In the genomic region with DNA sequence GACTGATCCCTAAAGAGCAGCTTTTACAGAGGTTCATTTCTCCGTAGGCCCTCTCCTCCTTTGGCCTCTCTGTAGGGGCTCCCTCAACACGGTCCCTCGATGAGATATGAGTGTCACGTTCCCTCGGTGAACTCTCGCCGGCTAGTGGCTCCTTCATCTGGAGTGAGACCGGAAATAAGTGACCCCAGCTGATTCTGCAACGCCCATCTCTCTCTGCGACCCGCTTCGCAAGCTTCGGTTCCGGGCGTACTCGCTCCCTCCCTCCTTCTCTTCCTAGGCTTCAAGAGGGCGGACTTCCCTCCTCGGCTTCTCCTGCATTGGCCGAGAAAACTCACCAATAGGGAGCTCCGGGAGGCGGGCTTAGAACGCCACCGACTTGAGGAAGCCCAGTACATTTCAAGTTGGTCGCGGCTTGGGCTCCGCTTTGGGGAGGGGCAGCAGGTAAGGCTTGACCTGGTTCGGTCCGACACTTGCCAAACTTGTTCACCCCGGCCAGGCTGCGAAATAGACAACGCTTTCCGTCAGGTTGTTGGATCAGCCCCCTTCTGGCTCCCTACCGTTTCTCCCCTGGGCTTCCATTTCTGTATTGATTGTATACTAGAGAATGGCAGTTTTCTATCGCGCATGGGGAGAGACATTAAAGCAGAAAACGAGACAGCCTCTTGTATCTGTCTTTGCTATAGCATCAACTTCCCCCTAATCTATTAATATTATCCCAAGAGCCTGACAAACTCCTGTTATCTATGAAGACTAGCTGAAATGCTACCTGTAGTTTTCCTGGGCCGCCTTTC, we compare ENCODE assay signal across 8 cellular contexts. TPM values are rescaled to one million over a fixed set of nuclear protein-coding genes. Genes with fewer than 3 reads are reported as not detected.
DNase-seq lines count a peak whose midpoint lies in the region; ATAC-seq and TF ChIP-seq lines count a peak whose summit lies in the region.

TSS of gene ANKRD34A (minus strand) at position 248 of the 791 bp plus-strand sequence. CDS start 2,816 bp downstream, outside the sequence.
TSS of gene POLR3GL (plus strand) at position 363 of the 791 bp plus-strand sequence. CDS start 10,176 bp downstream, outside the sequence.

- H3K27ac ChIP-seq in ovary (peak within 1 kb of the TSS; percentile 59 to 87), thyroid gland (peak within 1 kb of the TSS; percentile 75 to 98 (median 87))

- ATAC-seq in HG02588 (IDR thresholded peaks at IDR 0.05; ENCODE audit: unreplicated experiment) (peak; percentile 89), SK-N-SH treated with all-trans-retinoic acid at 6 μM for 48 hours (peak; percentile 86), Right ventricle myocardium superior (ENCODE audit: poor library complexity) (peak; percentile 84)
- ATAC-seq in activated naive CD4-positive, alpha-beta T cell treated with anti-CD3 and anti-CD28 coated beads, Interleukin-2, amount 50 U/mL, for 72 hours = peak; percentile 89 to 91

- peak within 1 kb of the TSS; percentile 83 to 86 for H3K27ac Mint-ChIP-seq in activated naive CD4-positive, alpha-beta T cell treated with anti-CD3 and anti-CD28 coated beads, Interleukin-2, amount 50 U/mL, for 72 hours

- intact Hi-C loops in Right ventricle myocardium superior (cut with DNase I) (no loop called here), ovary (cut with DNase I) (loop anchor here in 3 of 4 donors (5.0 kb wide), 2 partner anchors 37 to 47 kb away; partner anchors contain the start of genes PEX11B (in 2 of the 3) and RBM8A (in 1 of the 3)), thyroid gland (cut with DNase I) (loop anchor here (10.0 kb wide), 1 partner anchor 50 kb away; no protein-coding TSS in a partner anchor)

- H3K36me3 Mint-ChIP-seq in activated naive CD4-positive, alpha-beta T cell treated with anti-CD3 and anti-CD28 coated beads, Interleukin-2, amount 50 U/mL, for 72 hours = peaks cover 11 to 20% of the 10 kb centered on the region in 2 donors

- DNase-seq in GM10266 (ENCODE audit: extremely low spot score) = peak; percentile 92
- peak; percentile 87 for DNase-seq in NCI-H1048 (lab: John Stamatoyannopoulos, UW)
- DNase-seq in activated naive CD4-positive, alpha-beta T cell treated with anti-CD3 and anti-CD28 coated beads, Interleukin-2, amount 50 U/mL, for 72 hours (ENCODE audit: low spot score in 2 of 2) = peak; percentile 85 to 91
- DNase-seq in Right ventricle myocardium superior = peak; percentile 98
- DNase-seq in ovary = peak; percentile 93 to 96 (median 95)
- DNase-seq in thyroid gland = peak; percentile 99 to 100

- no peak for TF ChIP-seq CTCF in GM10266 (IDR thresholded peaks at IDR 0.05; ENCODE audit: control insufficient read depth, insufficient read depth, low read depth, missing control alignments)
- no peak for TF ChIP-seq CTCF in ovary (IDR thresholded peaks at IDR 0.05)
- TF ChIP-seq CTCF in thyroid gland (IDR thresholded peaks at IDR 0.05) = no peak

- TF ChIP-seq POLR2A in ovary (IDR thresholded peaks at IDR 0.05) (peak; percentile 92), thyroid gland (IDR thresholded peaks at IDR 0.05) (peak in 1 of 2 donors; percentile 98)

- TF ChIP-seq EP300 in ovary (IDR thresholded peaks at IDR 0.05) = no peak

- peaks cover 1% of the 10 kb centered on the region for H3K4me1 ChIP-seq in ovary (ENCODE audit: insufficient read depth)
- H3K4me1 ChIP-seq in thyroid gland = peaks cover 18 to 32% of the 10 kb centered on the region in 2 donors

- H3K9me3 ChIP-seq in ovary (no peaks in the 10 kb centered on the region), thyroid gland (no peaks in the 10 kb centered on the region)

- peak within 1 kb of the TSS; percentile 43 for H3K4me3 ChIP-seq in ovary
- H3K4me3 ChIP-seq in thyroid gland (replicated peaks in 1 of 3) = peak within 1 kb of the TSS; percentile 15 to 57 (median 48)

- H3K9me3 Mint-ChIP-seq in activated naive CD4-positive, alpha-beta T cell treated with anti-CD3 and anti-CD28 coated beads, Interleukin-2, amount 50 U/mL, for 72 hours = peaks cover 0 to 9% of the 10 kb centered on the region in 2 donors

- no peaks in the 10 kb centered on the region for H3K27me3 ChIP-seq in ovary
- H3K27me3 ChIP-seq in thyroid gland = no peaks in the 10 kb centered on the region

- WGBS in ovary, 3 donors = 0 to 1% (median 0%) methylated on average over 37 of the region's 37 CpGs
- 2% methylated on average over 31 to 37 of the region's 37 CpGs for WGBS in thyroid gland, 2 donors

- H3K36me3 ChIP-seq in ovary (no peaks in the 10 kb centered on the region), thyroid gland (no peaks in the 10 kb centered on the region)

TF ChIP-seq in SK-N-SH treated with all-trans-retinoic acid at 6 μM for 48 hours, 23 proteins besides CTCF, POLR2A, EP300 and RAD21:
- TF ChIP-seq ZNF565 (CRISPR knock-in tag; conservative IDR thresholded peaks at IDR 0.05; ENCODE audit: low read depth) (no peak), OSR1 (CRISPR knock-in tag; IDR thresholded peaks at IDR 0.05) (no peak), ZC3H10 (CRISPR knock-in tag; IDR thresholded peaks at IDR 0.05) (no peak), CSRNP3 (CRISPR knock-in tag; IDR thresholded peaks at IDR 0.05) (no peak), TOX (CRISPR knock-in tag; IDR thresholded peaks at IDR 0.05; ENCODE audit: borderline replicate concordance) (no peak), ISL1 (CRISPR knock-in tag; IDR thresholded peaks at IDR 0.05) (no peak), ZNF70 (CRISPR knock-in tag; IDR thresholded peaks at IDR 0.05) (no peak), SNAI2 (CRISPR knock-in tag; IDR thresholded peaks at IDR 0.05) (no peak), ZNF8 (CRISPR knock-in tag; IDR thresholded peaks at IDR 0.05) (no peak), CSDC2 (CRISPR knock-in tag; IDR thresholded peaks at IDR 0.05) (no peak)

RNA-seq across cellular contexts. Expression of gene ANKRD34A, which starts in this region (rescaled TPM):
- 1 to 10 TPM; 5.4 to 9.1 TPM for total RNA-seq in activated naive CD4-positive, alpha-beta T cell treated with anti-CD3 and anti-CD28 coated beads, Interleukin-2, amount 50 U/mL, for 72 hours
- total RNA-seq in Right ventricle myocardium superior (0.59 TPM), ovary (1 to 10 TPM in 6 of 7 donors, under 1 TPM in 1; 0.48 to 5.2 (median 3.1) TPM), thyroid gland (1 to 10 TPM in 2 of 4 donors, under 1 TPM in 2; 0.13 to 2.0 (median 0.97) TPM)
- polyA plus RNA-seq in ovary = under 1 TPM; 0.50 to 0.62 TPM

RNA-seq across cellular contexts. Expression of gene POLR3GL, which starts in this region (rescaled TPM):
- 10 to 100 TPM; 22.0 to 31.9 TPM for total RNA-seq in activated naive CD4-positive, alpha-beta T cell treated with anti-CD3 and anti-CD28 coated beads, Interleukin-2, amount 50 U/mL, for 72 hours
- 49.2 TPM for total RNA-seq in Right ventricle myocardium superior
- 10 to 100 TPM; 16.7 to 27.9 (median 23.4) TPM for total RNA-seq in ovary
- 10 to 100 TPM; 40.6 to 51.4 TPM for polyA plus RNA-seq in ovary
- 10 to 100 TPM; 12.5 to 36.4 (median 22.7) TPM for total RNA-seq in thyroid gland

Comparison
In these comparisons a context has a peak if more than half of its experiments do, and no peak if none do; other contexts are left out.
1. Peak in every context shown above with its lines: DNase-seq, ATAC-seq, H3K4me3 ChIP-seq and H3K27ac ChIP-seq.